In genomic region chr6:105981002-105981887, GRCh38 we compare ENCODE assay signal across 8 cellular contexts.
DNase-seq lines count a peak whose midpoint lies in the region; ATAC-seq and TF ChIP-seq lines count a peak whose summit lies in the region.

No MANE protein-coding gene starts in this region.

- H3K27me3 ChIP-seq in hepatocyte, result peaks cover 21% of the 10 kb centered on the region

- 59% methylated on average over 60 of the region's 62 CpGs for WGBS in hepatocyte (ENCODE audit: low lambda C conversion rate, missing lambda C conversion rate)

- H3K9me2 ChIP-seq in hepatocyte (replicated peaks; ENCODE audit: insufficient read depth), result no peaks in the 10 kb centered on the region

- peak overlapping the region; percentile 9 for H3K4me3 ChIP-seq in hepatocyte

- no peak overlapping the region for H2AFZ ChIP-seq in hepatocyte

- H3K79me2 ChIP-seq in hepatocyte, result no peaks in the 10 kb centered on the region

- H3K9me3 ChIP-seq in hepatocyte (ENCODE audit: low read depth), result no peaks in the 10 kb centered on the region

- ATAC-seq in HG02642 (IDR thresholded peaks at IDR 0.05; ENCODE audit: poor library complexity, unreplicated experiment), result peak; percentile 66
- ATAC-seq in stimulated activated effector memory CD8-positive, alpha-beta T cell treated with anti-CD3 and anti-CD28 coated beads, Interleukin-12 subunit alpha, Interleukin-12 subunit beta, amount 100 ng/mL, for 72 hours, result peak; percentile 68
- no peak for ATAC-seq in HG02571 (IDR thresholded peaks at IDR 0.05; ENCODE audit: unreplicated experiment)
- ATAC-seq in HG03097 (IDR thresholded peaks at IDR 0.05; ENCODE audit: low FRiP score, unreplicated experiment), result no peak

- H3K4me2 ChIP-seq in hepatocyte, result peak overlapping the region; percentile 70

- H3K27ac ChIP-seq in hepatocyte, result no peak overlapping the region

- peaks cover 7% of the 10 kb centered on the region for H3K4me1 ChIP-seq in hepatocyte (ENCODE audit: insufficient read depth)

- DNase-seq in activated T-helper 9 cell treated with anti-CD3 and anti-CD28 coated beads, Interleukin-2, amount 50 U/mL, for 16 hours (ENCODE audit: low read depth), result peak; percentile 39
- no peak for DNase-seq in hepatocyte (ENCODE audit: low spot score)
- peak; percentile 16 to 77 for DNase-seq in stimulated activated effector memory CD8-positive, alpha-beta T cell treated with anti-CD3 and anti-CD28 coated beads, Interleukin-12 subunit alpha, Interleukin-12 subunit beta, amount 100 ng/mL, for 72 hours (ENCODE audit: low spot score in 2 of 2)
- DNase-seq in NCI-H2107 treated with DMSO at 0.1 percent for 48 hours (lab: John Stamatoyannopoulos, UW; ENCODE audit: unreplicated experiment), result no peak
- DNase-seq in GM13977 (ENCODE audit: low spot score), result no peak

- no peaks in the 10 kb centered on the region for H3K36me3 ChIP-seq in hepatocyte (replicated peaks; ENCODE audit: insufficient read depth, low read depth)

- peak overlapping the region; percentile 96 for H3K27ac Mint-ChIP-seq in stimulated activated effector memory CD8-positive, alpha-beta T cell treated with anti-CD3 and anti-CD28 coated beads, Interleukin-12 subunit alpha, Interleukin-12 subunit beta, amount 100 ng/mL, for 72 hours

- H3K9me3 Mint-ChIP-seq in stimulated activated effector memory CD8-positive, alpha-beta T cell treated with anti-CD3 and anti-CD28 coated beads, Interleukin-12 subunit alpha, Interleukin-12 subunit beta, amount 100 ng/mL, for 72 hours, result no peaks in the 10 kb centered on the region

- TF ChIP-seq CTCF in hepatocyte (IDR thresholded peaks at IDR 0.05; ENCODE audit: poor library complexity) (no peak), GM13977 (IDR thresholded peaks at IDR 0.05; ENCODE audit: extremely low read depth, insufficient read depth, missing control alignments) (no peak)

- in situ Hi-C loops in GM13977 (cut with MboI; ENCODE audit: low pct_unique_long_range_greater_than_20kb, low sequenced_read_pairs, unreplicated experiment), result no loop called here

- peak overlapping the region; percentile 83 for H3K4me3 Mint-ChIP-seq in stimulated activated effector memory CD8-positive, alpha-beta T cell treated with anti-CD3 and anti-CD28 coated beads, Interleukin-12 subunit alpha, Interleukin-12 subunit beta, amount 100 ng/mL, for 72 hours

- peaks cover 14% of the 10 kb centered on the region for H3K36me3 Mint-ChIP-seq in stimulated activated effector memory CD8-positive, alpha-beta T cell treated with anti-CD3 and anti-CD28 coated beads, Interleukin-12 subunit alpha, Interleukin-12 subunit beta, amount 100 ng/mL, for 72 hours

- no peaks in the 10 kb centered on the region for H4K20me1 ChIP-seq in hepatocyte (ENCODE audit: insufficient read depth, poor library complexity, severe bottlenecking)

- peaks cover 49% of the 10 kb centered on the region for H3K4me1 Mint-ChIP-seq in stimulated activated effector memory CD8-positive, alpha-beta T cell treated with anti-CD3 and anti-CD28 coated beads, Interleukin-12 subunit alpha, Interleukin-12 subunit beta, amount 100 ng/mL, for 72 hours

Comparison
In these comparisons a context has a peak if more than half of its experiments do, and no peak if none do; other contexts are left out.
1. ATAC-seq: peak in HG02642 (single experiment) and stimulated activated effector memory CD8-positive, alpha-beta T cell treated with anti-CD3 and anti-CD28 coated beads, Interleukin-12 subunit alpha, Interleukin-12 subunit beta, amount 100 ng/mL, for 72 hours (single experiment); none in HG02571 (single experiment) and HG03097 (single experiment).
2. DNase-seq: peak in activated T-helper 9 cell treated with anti-CD3 and anti-CD28 coated beads, Interleukin-2, amount 50 U/mL, for 16 hours (single experiment) and stimulated activated effector memory CD8-positive, alpha-beta T cell treated with anti-CD3 and anti-CD28 coated beads, Interleukin-12 subunit alpha, Interleukin-12 subunit beta, amount 100 ng/mL, for 72 hours (2 of 2); none in hepatocyte (single experiment), NCI-H2107 treated with DMSO at 0.1 percent for 48 hours (single experiment) and GM13977 (single experiment).